Comparison of ENCODE assay signal across 26 cellular contexts in genomic region chr1:7529917-7530316, GRCh38.
"Had no signal": no experiment of that assay in that cellular context is flagged by ENCODE, and none has a peak within 500 bp of the region (broad histone marks: within the 10 kb centered on the region; RNA-seq: fewer than 3 reads in every experiment).

No MANE protein-coding gene starts in this region.

- H3K9me3 ChIP-seq: colonic mucosa, gastrocnemius medialis, left ventricle myocardium inferior, lower lobe of right lung, neutrophil, prostate gland, right atrium auricular region, sigmoid colon, testis, tibial artery had no signal

- DNase-seq: colonic mucosa; effector CD8-positive, alpha-beta T cell; foreskin fibroblast; gastrocnemius medialis; head of caudate nucleus; kidney glomerular epithelial cell; left colon; left ventricle myocardium inferior; lower lobe of right lung; natural killer cell; sigmoid colon; stimulated activated CD4-positive, alpha-beta T cell treated with anti-CD3 and anti-CD28 coated beads, Interleukin-4, amount 100 ng/mL, for 4 hours; stimulated activated naive CD8-positive, alpha-beta T cell treated with anti-CD3 and anti-CD28 coated beads, Interleukin-15, Interleukin-2, amounts not matched to agents 100 U/mL and 50 U/mL, for 24 hours; substantia nigra; testis; tibial artery had no signal

- H3K9ac ChIP-seq: parathyroid adenoma had no signal

- H3K27ac Mint-ChIP-seq: dendritic cell treated with granulocyte-macrophage colony-stimulating factor and Interleukin-4, amounts not matched to agents 40 ng/mL and 50 ng/mL, for 4 days; endodermal cell; natural killer cell; stimulated activated memory B cell treated with anti-CD40 and anti-IgM and Interleukin-4, amounts not matched to agents 10 μg/mL and 1 μg/mL and 100 μg/mL, for 72 hours; type B pancreatic cell had no signal

- H3K4me3 ChIP-seq: colonic mucosa, gastrocnemius medialis, left ventricle myocardium inferior, lower lobe of right lung, prostate gland, right atrium auricular region, sigmoid colon, testis, tibial artery had no signal

- H3K4me1 Mint-ChIP-seq: endodermal cell; natural killer cell; stimulated activated memory B cell treated with anti-CD40 and anti-IgM and Interleukin-4, amounts not matched to agents 10 μg/mL and 1 μg/mL and 100 μg/mL, for 72 hours had no signal

- H3K9me3 Mint-ChIP-seq: dendritic cell treated with granulocyte-macrophage colony-stimulating factor and Interleukin-4, amounts not matched to agents 40 ng/mL and 50 ng/mL, for 4 days; endodermal cell; natural killer cell; stimulated activated memory B cell treated with anti-CD40 and anti-IgM and Interleukin-4, amounts not matched to agents 10 μg/mL and 1 μg/mL and 100 μg/mL, for 72 hours; type B pancreatic cell had no signal

- FAIRE-seq: islet of Langerhans had no signal

- H3K36me3 ChIP-seq: colonic mucosa, gastrocnemius medialis, left ventricle myocardium inferior, lower lobe of right lung, neutrophil, prostate gland, right atrium auricular region, sigmoid colon, tibial artery had no signal

- H3K4me1 ChIP-seq: colonic mucosa, gastrocnemius medialis, left ventricle myocardium inferior, parathyroid adenoma, prostate gland, testis had no signal

- H3K27ac ChIP-seq: colonic mucosa, epithelial cell of prostate, gastrocnemius medialis, left ventricle myocardium inferior, lower lobe of right lung, neutrophil, parathyroid adenoma, prostate gland, right atrium auricular region, sigmoid colon, testis, tibial artery had no signal

- H3K36me3 Mint-ChIP-seq: natural killer cell; stimulated activated memory B cell treated with anti-CD40 and anti-IgM and Interleukin-4, amounts not matched to agents 10 μg/mL and 1 μg/mL and 100 μg/mL, for 72 hours; type B pancreatic cell had no signal

- H3K4me3 Mint-ChIP-seq: dendritic cell treated with granulocyte-macrophage colony-stimulating factor and Interleukin-4, amounts not matched to agents 40 ng/mL and 50 ng/mL, for 4 days; endodermal cell; natural killer cell; stimulated activated memory B cell treated with anti-CD40 and anti-IgM and Interleukin-4, amounts not matched to agents 10 μg/mL and 1 μg/mL and 100 μg/mL, for 72 hours; type B pancreatic cell had no signal
